9 cellular contexts compared by ENCODE assay signal in the genomic region with DNA sequence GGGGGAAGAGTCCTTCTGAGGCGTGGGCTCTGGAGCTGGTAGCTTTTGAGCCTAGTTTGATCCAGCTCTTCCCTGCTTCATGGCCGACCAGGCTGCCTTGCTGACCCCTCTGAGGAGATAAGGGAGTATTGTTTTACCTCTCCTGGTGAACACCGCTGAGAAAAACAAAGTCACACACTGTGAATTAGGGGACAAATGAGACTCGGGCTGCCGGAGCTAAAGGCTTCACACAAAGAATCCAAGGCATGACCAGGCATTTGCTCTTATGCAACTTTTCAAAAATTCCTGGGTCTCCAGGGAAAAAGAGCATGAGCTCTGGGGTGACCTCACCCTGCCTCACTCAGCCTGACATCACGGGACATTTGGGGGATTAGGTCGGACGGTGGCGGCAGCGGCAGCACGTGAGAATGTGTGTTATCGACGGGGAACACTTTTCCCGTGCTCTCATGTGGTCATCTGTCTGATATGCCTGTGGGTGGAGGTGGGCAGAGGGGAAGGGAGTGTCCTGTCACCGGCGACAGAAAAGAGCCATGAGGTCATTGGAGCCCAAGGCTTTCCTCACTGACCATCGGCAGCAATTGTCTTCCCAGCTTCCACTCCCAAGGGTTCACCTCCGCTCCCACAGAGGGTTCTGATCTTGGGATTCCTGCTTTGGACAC.
A peak's percentile ranks its signal among the peaks of the same experiment; 100 is the strongest.
DNase-seq lines count a peak whose midpoint lies in the region; ATAC-seq and TF ChIP-seq lines count a peak whose summit lies in the region.
"Had no signal": no experiment of that assay in that cellular context is flagged by ENCODE, and none has a peak within 500 bp of the region (broad histone marks: within the 10 kb centered on the region; RNA-seq: fewer than 3 reads in every experiment).

No MANE protein-coding gene starts in this region.

- no peak overlapping the region for H4K91ac ChIP-seq in neuronal stem cell (ENCODE audit: low read depth, low read length, poor library complexity)

- no peak for TF ChIP-seq CTCF in AG10803 (conservative IDR thresholded peaks at IDR 0.05; ENCODE audit: low read length)
- TF ChIP-seq CTCF in RWPE2 (IDR thresholded peaks at IDR 0.05; ENCODE audit: poor library complexity, severe bottlenecking), result no peak

- H3K27me3 ChIP-seq in RWPE2 (ENCODE audit: insufficient read depth, poor library complexity, severe bottlenecking) (no peaks in the 10 kb centered on the region), neuronal stem cell (ENCODE audit: control insufficient read depth in 3 of 3, insufficient read depth in 3 of 3, low read depth in 1 of 3, low read length in 3 of 3) (no peaks in the 10 kb centered on the region)

- no peak overlapping the region for H3K23ac ChIP-seq in neuronal stem cell (ENCODE audit: low read depth, low read length, poor library complexity)

- H3K9ac ChIP-seq in neuronal stem cell (ENCODE audit: low read depth, low read length, poor library complexity), result no peak overlapping the region

- no peak overlapping the region for H3K4me2 ChIP-seq in neuronal stem cell (ENCODE audit: insufficient read depth, low read length, poor library complexity, severe bottlenecking)

- no peak overlapping the region for H2AK5ac ChIP-seq in neuronal stem cell (ENCODE audit: low read depth, low read length)

- H3K9me3 ChIP-seq in RWPE2 (ENCODE audit: severe bottlenecking), result no peaks in the 10 kb centered on the region
- no peaks in the 10 kb centered on the region for H3K9me3 ChIP-seq in neuronal stem cell (replicated peaks in 1 of 2; ENCODE audit: control insufficient read depth in 2 of 2, insufficient read depth in 1 of 2, low read depth in 1 of 2, low read length in 2 of 2)

- peak overlapping the region; percentile 15 for H3K18ac ChIP-seq in neuronal stem cell (ENCODE audit: low read length)

- no peak overlapping the region for H2BK15ac ChIP-seq in neuronal stem cell (ENCODE audit: low read length)

- H2BK5ac ChIP-seq in neuronal stem cell (ENCODE audit: low read length), result peak overlapping the region; percentile 25

- no peak overlapping the region for H3K4ac ChIP-seq in neuronal stem cell (ENCODE audit: low read length)

- ATAC-seq in RWPE2 (ENCODE audit: low read depth) (peak; percentile 37; the same call in 2 of the 3 replicates), HG03135 (IDR thresholded peaks at IDR 0.05; ENCODE audit: unreplicated experiment) (no peak), GM19455 (IDR thresholded peaks at IDR 0.05; ENCODE audit: unreplicated experiment) (no peak), GM18858 (IDR thresholded peaks at IDR 0.05; ENCODE audit: unreplicated experiment) (no peak)

- H2BK120ac ChIP-seq in neuronal stem cell (ENCODE audit: low read depth, low read length), result no peak overlapping the region

- H2BK12ac ChIP-seq in neuronal stem cell (ENCODE audit: low read length), result no peak overlapping the region

- peak overlapping the region; percentile 1; the same call in 1 of the 2 replicates for H3K4me3 ChIP-seq in AG10803 (ENCODE audit: low read length)
- no peak overlapping the region for H3K4me3 ChIP-seq in RWPE2 (ENCODE audit: severe bottlenecking)
- no peak overlapping the region for H3K4me3 ChIP-seq in neuronal stem cell (ENCODE audit: low read length in 2 of 2)

- peak overlapping the region; percentile 1 for H3K27ac ChIP-seq in RWPE2 (ENCODE audit: poor library complexity, severe bottlenecking)
- peak overlapping the region; percentile 32 for H3K27ac ChIP-seq in neuronal stem cell (replicated peaks; ENCODE audit: low read length)

- peak overlapping the region; percentile 69 for H2AFZ ChIP-seq in neuronal stem cell (ENCODE audit: low read length)

- no peak overlapping the region for H3K14ac ChIP-seq in neuronal stem cell (ENCODE audit: low read length)

- no peak overlapping the region for H4K8ac ChIP-seq in neuronal stem cell (ENCODE audit: low read depth, low read length)

- DNase-seq in AG10803 (ENCODE audit: low read depth), result peak; percentile 96
- no peak for DNase-seq in RWPE2 (ENCODE audit: low spot score)
- DNase-seq in fibroblast of gingiva (ENCODE audit: low read depth), result peak; percentile 85
- DNase-seq in neuronal stem cell (ENCODE audit: low spot score), result no peak
- no peak for DNase-seq in NCI-H446 (lab: John Stamatoyannopoulos, UW)
- DNase-seq: NCI-H1930 had no signal

- H3K4me1 ChIP-seq in RWPE2 (ENCODE audit: insufficient read depth, poor library complexity, severe bottlenecking) (peaks cover 16% of the 10 kb centered on the region), neuronal stem cell (ENCODE audit: control insufficient read depth in 2 of 2, insufficient read depth in 1 of 2, low read depth in 1 of 2, low read length in 2 of 2) (peaks cover 4 to 11% of the 10 kb centered on the region in 2 donors)

- H3K36me3 ChIP-seq in RWPE2 (ENCODE audit: low read depth) (no peaks in the 10 kb centered on the region), neuronal stem cell (replicated peaks in 1 of 2; ENCODE audit: control insufficient read depth in 2 of 2, insufficient read depth in 2 of 2, low read length in 2 of 2) (no peaks in the 10 kb centered on the region)

- WGBS in neuronal stem cell (ENCODE audit: extremely low coverage in 2 of 2, insufficient read length in 2 of 2, insufficient replicate concordance in 1 of 2), 2 donors, result no CpG with 5 or more reads among the region's 18 CpGs

- H3K79me1 ChIP-seq in neuronal stem cell (ENCODE audit: low read depth, low read length), result no peaks in the 10 kb centered on the region

Comparison
In these comparisons a context has a peak if more than half of its experiments do, and no peak if none do; other contexts are left out.
1. DNase-seq: peak in AG10803 (single experiment) and fibroblast of gingiva (single experiment); none in RWPE2 (single experiment), neuronal stem cell (single experiment) and NCI-H446 (0 of 2).